In the genomic region with DNA sequence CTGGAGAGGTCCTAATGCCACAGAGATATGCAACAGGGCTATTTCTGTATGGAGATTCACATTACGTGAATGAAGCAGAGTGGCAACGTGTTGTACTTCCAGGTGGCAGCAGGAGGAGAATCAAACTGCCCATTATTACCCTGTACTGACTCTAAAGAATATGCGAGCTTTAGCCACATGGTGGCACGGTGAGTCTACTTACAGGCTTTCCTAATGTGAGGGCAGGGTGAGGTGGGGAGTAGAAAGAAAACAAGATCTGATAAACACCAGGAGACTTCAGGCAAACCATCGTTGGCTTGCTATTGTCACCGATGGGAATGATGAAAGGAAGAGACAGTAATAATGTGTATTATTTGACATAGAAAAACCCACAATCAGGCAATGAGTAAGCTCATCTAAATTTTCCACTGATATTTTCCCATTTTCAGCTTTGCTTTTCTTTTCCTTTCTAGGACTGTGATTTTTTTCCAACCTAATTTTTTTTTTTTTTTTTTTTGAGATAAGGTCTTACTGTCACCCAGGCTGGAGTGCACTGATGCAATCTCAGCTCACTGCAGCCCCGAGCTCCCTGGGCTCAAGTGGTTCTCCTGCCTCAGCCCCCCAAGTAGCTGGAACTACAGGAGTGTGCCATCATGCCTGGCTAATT, we compare ENCODE assay signal across 9 cellular contexts.
A peak's percentile ranks its signal among the peaks of the same experiment; 100 is the strongest.
DNase-seq lines count a peak whose midpoint lies in the region; ATAC-seq, FAIRE-seq and TF ChIP-seq lines count a peak whose summit lies in the region.
"Had no signal": no experiment of that assay in that cellular context is flagged by ENCODE, and none has a peak within 500 bp of the region (broad histone marks: within the 10 kb centered on the region; RNA-seq: fewer than 3 reads in every experiment).

No MANE protein-coding gene starts in this region.

- H3K4me3 ChIP-seq in ascending aorta (no peak overlapping the region), small intestine (ENCODE audit: low read depth in 1 of 2, low read length in 2 of 2) (no peak overlapping the region)
- H3K4me3 ChIP-seq: BLaER1 treated with 17β-estradiol and CSF1 and Interleukin-3, amounts not matched to agents 10 nM and 100 nM had no signal

- 18 to 20% (median 19%) methylated on average over 7 of the region's 7 CpGs for WGBS in small intestine, 3 donors

- H3K27ac ChIP-seq in ascending aorta (peak overlapping the region in 1 of 2 donors; percentile 22), small intestine (ENCODE audit: low read depth in 1 of 2, low read length in 1 of 2) (no peak overlapping the region)

- no peaks in the 10 kb centered on the region for H3K9me3 ChIP-seq in ascending aorta
- no peaks in the 10 kb centered on the region for H3K9me3 ChIP-seq in small intestine (ENCODE audit: control insufficient read depth, low read depth)
- H3K9me3 ChIP-seq: BLaER1 treated with 17β-estradiol and CSF1 and Interleukin-3, amounts not matched to agents 10 nM and 100 nM had no signal

- intact Hi-C loops in ascending aorta (cut with DNase I) = loop anchor here (1.0 to 5.0 kb wide), 3 partner anchors 99 to 347 kb away; partner anchors contain the start of genes CPEB3 and MARCHF5

- H3K4me1 ChIP-seq in ascending aorta = peaks cover 0 to 4% of the 10 kb centered on the region in 2 donors
- H3K4me1 ChIP-seq in small intestine (ENCODE audit: control insufficient read depth in 2 of 2, insufficient read depth in 1 of 2, low read depth in 1 of 2, low read length in 1 of 2) = no peaks in the 10 kb centered on the region

- FAIRE-seq in small intestine (lab: Jason Lieb, UNC) = no peak

- H3K36me3 ChIP-seq in ascending aorta = no peaks in the 10 kb centered on the region
- no peaks in the 10 kb centered on the region for H3K36me3 ChIP-seq in small intestine (ENCODE audit: control insufficient read depth in 2 of 2, insufficient read depth in 2 of 2, low read length in 2 of 2)

- TF ChIP-seq CTCF in ascending aorta (IDR thresholded peaks at IDR 0.05) = peak; percentile 69 to 88 (median 87)

- peak; percentile 94 for ATAC-seq in HG02798 (IDR thresholded peaks at IDR 0.05; ENCODE audit: poor library complexity, unreplicated experiment)

- peak; percentile 30 for DNase-seq in NK-92 treated with Interleukin-12 subunit alpha and Interleukin-12 subunit beta, amount 100 ng/mL, for 24 hours (lab: John Stamatoyannopoulos, UW)
- DNase-seq in NK-92 (lab: John Stamatoyannopoulos, UW; ENCODE audit: unreplicated experiment) (no peak), NCI-H128 (lab: John Stamatoyannopoulos, UW; ENCODE audit: unreplicated experiment) (peak; percentile 69), T follicular helper cell (ENCODE audit: low read depth) (peak; percentile 28), ascending aorta (ENCODE audit: low spot score in 2 of 2) (peak in 1 of 2 donors; percentile 84), hepatic stellate cell (ENCODE audit: low spot score) (peak; percentile 72), small intestine (peak; percentile 75)

- H3K27me3 ChIP-seq in ascending aorta = no peaks in the 10 kb centered on the region
- H3K27me3 ChIP-seq in small intestine (ENCODE audit: control insufficient read depth in 2 of 2, insufficient read depth in 2 of 2, low read length in 2 of 2) = no peaks in the 10 kb centered on the region
- H3K27me3 ChIP-seq: BLaER1 treated with 17β-estradiol and CSF1 and Interleukin-3, amounts not matched to agents 10 nM and 100 nM had no signal
